8 cellular contexts compared by ENCODE assay signal in genomic region chr19:58538257-58539168, GRCh38. TPM values are rescaled to one million over a fixed set of nuclear protein-coding genes. Genes with fewer than 3 reads are reported as not detected.
DNase-seq lines count a peak whose midpoint lies in the region; ATAC-seq and TF ChIP-seq lines count a peak whose summit lies in the region.

No MANE protein-coding gene starts in this region.

- intact Hi-C loops in activated CD8-positive, alpha-beta T cell treated with anti-CD3 and anti-CD28 coated beads for 36 hours (cut with micrococcal nuclease): no loop called here
- intact Hi-C loops in left cardiac atrium (cut with DNase I): no loop called here
- intact Hi-C loops in sciatic nerve (cut with DNase I): no loop called here

- H3K27ac Mint-ChIP-seq in activated CD8-positive, alpha-beta T cell treated with anti-CD3 and anti-CD28 coated beads for 36 hours: peak overlapping the region; percentile 78

- H3K4me3 Mint-ChIP-seq in activated T-cell treated with anti-CD3 and anti-CD28 coated beads, Interleukin-2, amount 50 U/mL, for 4 hours: peak overlapping the region; percentile 64
- peak overlapping the region; percentile 76 for H3K4me3 Mint-ChIP-seq in activated CD8-positive, alpha-beta T cell treated with anti-CD3 and anti-CD28 coated beads for 36 hours

- TF ChIP-seq CTCF in activated CD8-positive, alpha-beta T cell treated with anti-CD3 and anti-CD28 coated beads for 36 hours (IDR thresholded peaks at IDR 0.05): no peak
- TF ChIP-seq CTCF in GM13977 (IDR thresholded peaks at IDR 0.05; ENCODE audit: extremely low read depth, insufficient read depth, missing control alignments): no peak

- POLR2A ChIA-PET in activated CD8-positive, alpha-beta T cell treated with anti-CD3 and anti-CD28 coated beads for 36 hours (lab: Charles Lee): interaction anchor here (2.3 kb wide), 1 partner anchor 18 kb away, joined by 13 read pairs; the partner anchor contains the start of gene ZBTB45

- ATAC-seq in activated T-cell treated with anti-CD3 and anti-CD28 coated beads, Interleukin-2, amount 50 U/mL, for 4 hours: peak; percentile 86 to 91
- peak; percentile 93 for ATAC-seq in activated CD8-positive, alpha-beta T cell treated with anti-CD3 and anti-CD28 coated beads for 36 hours
- peak; percentile 79 to 95 for ATAC-seq in left cardiac atrium
- peak; percentile 46 for ATAC-seq in sciatic nerve
- no peak for ATAC-seq in HG03571 (IDR thresholded peaks at IDR 0.05; ENCODE audit: unreplicated experiment)

- peaks cover 5% of the 10 kb centered on the region for H3K4me1 Mint-ChIP-seq in activated T-cell treated with anti-CD3 and anti-CD28 coated beads, Interleukin-2, amount 50 U/mL, for 4 hours (ENCODE audit: low read depth)
- H3K4me1 Mint-ChIP-seq in activated CD8-positive, alpha-beta T cell treated with anti-CD3 and anti-CD28 coated beads for 36 hours (ENCODE audit: low read depth): peaks cover 9% of the 10 kb centered on the region

- H3K36me3 Mint-ChIP-seq in activated T-cell treated with anti-CD3 and anti-CD28 coated beads, Interleukin-2, amount 50 U/mL, for 4 hours (ENCODE audit: insufficient read depth): no peaks in the 10 kb centered on the region
- no peaks in the 10 kb centered on the region for H3K36me3 Mint-ChIP-seq in activated CD8-positive, alpha-beta T cell treated with anti-CD3 and anti-CD28 coated beads for 36 hours (ENCODE audit: low read depth)

- H3K9me3 Mint-ChIP-seq in activated T-cell treated with anti-CD3 and anti-CD28 coated beads, Interleukin-2, amount 50 U/mL, for 4 hours: no peaks in the 10 kb centered on the region
- H3K9me3 Mint-ChIP-seq in activated CD8-positive, alpha-beta T cell treated with anti-CD3 and anti-CD28 coated beads for 36 hours: no peaks in the 10 kb centered on the region

- H3K27me3 Mint-ChIP-seq in activated T-cell treated with anti-CD3 and anti-CD28 coated beads, Interleukin-2, amount 50 U/mL, for 4 hours (ENCODE audit: low read depth): peaks cover 6% of the 10 kb centered on the region
- peaks cover 16% of the 10 kb centered on the region for H3K27me3 Mint-ChIP-seq in activated CD8-positive, alpha-beta T cell treated with anti-CD3 and anti-CD28 coated beads for 36 hours

- no peak for DNase-seq in activated T-cell treated with anti-CD3 and anti-CD28 coated beads, Interleukin-2, amount 50 U/mL, for 4 hours
- DNase-seq in activated T-cell treated with anti-CD3 and anti-CD28 coated beads, Interleukin-2, amount 50 U/mL, for 1 hour: no peak
- peak; percentile 75 for DNase-seq in activated CD8-positive, alpha-beta T cell treated with anti-CD3 and anti-CD28 coated beads for 36 hours
- DNase-seq in left cardiac atrium (peak; percentile 80), sciatic nerve (ENCODE audit: low spot score) (no peak), GM13977 (ENCODE audit: low spot score) (no peak), SHP77 treated with DMSO at 0.1 percent for 48 hours (lab: John Stamatoyannopoulos, UW) (no peak)

- in situ Hi-C loops in GM13977 (cut with MboI; ENCODE audit: low pct_unique_long_range_greater_than_20kb, low sequenced_read_pairs, unreplicated experiment): no loop called here

- CTCF ChIA-PET in activated CD8-positive, alpha-beta T cell treated with anti-CD3 and anti-CD28 coated beads for 36 hours (lab: Charles Lee): interaction anchor here (1.5 kb wide), 1 partner anchor 19 kb away, joined by 4 read pairs; the partner anchor contains the start of gene ZBTB45

RNA-seq across cellular contexts. Expression of gene TRIM28, which starts 5.4 kb away (rescaled TPM):
- total RNA-seq in activated T-cell treated with anti-CD3 and anti-CD28 coated beads, Interleukin-2, amount 50 U/mL, for 4 hours: 100 to 1,000 TPM; 850 to 963 (median 920) TPM
- total RNA-seq in activated CD8-positive, alpha-beta T cell treated with anti-CD3 and anti-CD28 coated beads for 36 hours: 100 to 1,000 TPM; 527 to 550 TPM
- total RNA-seq in left cardiac atrium (100 to 1,000 TPM; 135 to 150 TPM), sciatic nerve (168 TPM)

RNA-seq across cellular contexts. Expression of gene CHMP2A, which starts 16.4 kb away (rescaled TPM):
- 100 to 1,000 TPM; 117 to 128 (median 119) TPM for total RNA-seq in activated T-cell treated with anti-CD3 and anti-CD28 coated beads, Interleukin-2, amount 50 U/mL, for 4 hours
- 10 to 100 TPM; 88.3 to 90.0 TPM for total RNA-seq in activated CD8-positive, alpha-beta T cell treated with anti-CD3 and anti-CD28 coated beads for 36 hours
- total RNA-seq in left cardiac atrium: 100 to 1,000 TPM; 109 to 113 TPM
- total RNA-seq in sciatic nerve: 94.6 TPM

RNA-seq across cellular contexts. Expression of gene ZBTB45, which starts 18.9 kb away (rescaled TPM):
- total RNA-seq in activated T-cell treated with anti-CD3 and anti-CD28 coated beads, Interleukin-2, amount 50 U/mL, for 4 hours: 10 to 100 TPM; 15.4 to 16.7 (median 16.1) TPM
- total RNA-seq in activated CD8-positive, alpha-beta T cell treated with anti-CD3 and anti-CD28 coated beads for 36 hours: 1 to 10 TPM; 7.4 to 7.9 TPM
- total RNA-seq in left cardiac atrium (10 to 100 TPM; 10.2 to 11.7 TPM), sciatic nerve (14.9 TPM)

RNA-seq across cellular contexts. Expression of gene UBE2M, which starts 19.9 kb away (rescaled TPM):
- total RNA-seq in activated T-cell treated with anti-CD3 and anti-CD28 coated beads, Interleukin-2, amount 50 U/mL, for 4 hours: 100 to 1,000 TPM; 138 to 155 (median 153) TPM
- 100 to 1,000 TPM; 107 to 114 TPM for total RNA-seq in activated CD8-positive, alpha-beta T cell treated with anti-CD3 and anti-CD28 coated beads for 36 hours
- 100 to 1,000 TPM in 1 of 2 donors, 10 to 100 TPM in 1; 91.4 to 113 TPM for total RNA-seq in left cardiac atrium
- 57.4 TPM for total RNA-seq in sciatic nerve

RNA-seq across cellular contexts. Expression of gene SLC27A5, which starts 26.7 kb away (rescaled TPM):
- 10 to 100 TPM; 12.6 to 19.8 (median 19.5) TPM for total RNA-seq in activated T-cell treated with anti-CD3 and anti-CD28 coated beads, Interleukin-2, amount 50 U/mL, for 4 hours
- 10 to 100 TPM; 21.7 to 26.6 TPM for total RNA-seq in activated CD8-positive, alpha-beta T cell treated with anti-CD3 and anti-CD28 coated beads for 36 hours
- total RNA-seq in left cardiac atrium (1 to 10 TPM; 6.0 to 6.3 TPM), sciatic nerve (10.1 TPM)

Comparison
In these comparisons a context has a peak if more than half of its experiments do, and no peak if none do; other contexts are left out.
1. DNase-seq: peak in activated CD8-positive, alpha-beta T cell treated with anti-CD3 and anti-CD28 coated beads for 36 hours (single experiment) and left cardiac atrium (single experiment); none in activated T-cell treated with anti-CD3 and anti-CD28 coated beads, Interleukin-2, amount 50 U/mL, for 4 hours (single experiment), activated T-cell treated with anti-CD3 and anti-CD28 coated beads, Interleukin-2, amount 50 U/mL, for 1 hour (single experiment), sciatic nerve (single experiment), GM13977 (single experiment) and SHP77 treated with DMSO at 0.1 percent for 48 hours (single experiment).